Comparison of ENCODE assay signal across 8 cellular contexts in the genomic region with DNA sequence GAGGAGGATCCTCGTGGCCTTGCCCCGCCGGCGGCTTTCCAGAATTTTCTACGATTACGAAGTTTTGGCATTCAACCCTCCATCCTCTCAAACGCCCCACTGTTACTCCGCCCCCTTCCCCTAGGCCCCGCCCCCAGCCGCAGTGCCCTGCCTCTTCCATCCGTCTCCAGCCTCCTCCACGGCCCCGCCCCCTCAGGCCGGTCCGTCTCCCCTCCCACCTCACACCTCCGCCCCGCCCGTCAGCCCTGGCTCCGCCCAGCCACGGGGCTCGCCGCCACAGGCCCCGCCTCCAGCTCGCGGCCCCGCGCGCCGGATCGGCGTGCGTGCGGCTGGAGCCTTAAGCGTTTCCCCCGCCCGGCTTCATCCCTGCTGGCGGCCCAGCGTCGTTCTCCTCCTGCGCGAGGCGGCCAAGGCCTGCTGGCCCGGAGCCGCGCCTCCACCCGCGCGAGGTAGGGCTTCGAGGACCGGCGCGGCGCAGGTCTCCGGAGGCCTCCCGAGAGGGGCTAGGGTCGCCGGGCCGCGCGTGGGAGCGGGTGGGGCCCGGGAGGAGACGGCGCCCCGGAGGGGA. TPM values are rescaled to one million over a fixed set of nuclear protein-coding genes. Genes with fewer than 3 reads are reported as not detected.
DNase-seq lines count a peak whose midpoint lies in the region; ATAC-seq lines count a peak whose summit lies in the region.

A gene with protein sequence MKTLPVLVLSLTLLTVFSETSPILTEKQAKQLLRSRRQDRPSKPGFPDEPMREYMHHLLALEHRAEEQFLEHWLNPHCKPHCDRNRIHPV (minus strand): TSS at position 109 of the 568 bp plus-strand sequence. CDS start 18,110 bp downstream, outside the sequence.
A gene (plus strand): TSS at position 340 of the 568 bp plus-strand sequence. CDS start 645 bp downstream, outside the sequence.

- peak; percentile 99 for DNase-seq in AG20443 (ENCODE audit: low spot score)
- peak; percentile 97 for DNase-seq in NCI-H345 (lab: John Stamatoyannopoulos, UW)
- DNase-seq in activated CD4-positive, alpha-beta T cell treated with anti-CD3 and anti-CD28 coated beads for 24 hours (ENCODE audit: low read depth in 2 of 2) = peak; percentile 99 to 100
- peak; percentile 100 for DNase-seq in cerebellum (ENCODE audit: low spot score)
- DNase-seq in stimulated activated CD4-positive, alpha-beta T cell treated with anti-CD3 and anti-CD28 coated beads, Interleukin-1b, Interleukin-23, amount 100 ng/mL, for 24 hours (ENCODE audit: low read depth in 4 of 4, low spot score in 1 of 4) = peak; percentile 94 to 100 (median 98)

- peak within 1 kb of the TSS; percentile 90 for H3K27ac ChIP-seq in layer of hippocampus (ENCODE audit: low read depth, low read length)

- ATAC-seq in GM19043 (IDR thresholded peaks at IDR 0.05; ENCODE audit: low read depth, unreplicated experiment) (peak; percentile 70), HG03342 (IDR thresholded peaks at IDR 0.05; ENCODE audit: unreplicated experiment) (peak; percentile 76)

- H3K27me3 ChIP-seq in layer of hippocampus (ENCODE audit: control insufficient read depth, insufficient read depth, low read length) = no peaks in the 10 kb centered on the region

RNA-seq across cellular contexts. Expression of the first gene that starts in this region (rescaled TPM):
- 1.5 TPM for total RNA-seq in cerebellum

RNA-seq across cellular contexts. Expression of the second gene that starts in this region (rescaled TPM):
- total RNA-seq in cerebellum = 22.9 TPM

Comparison
In these comparisons a context has a peak if more than half of its experiments do, and no peak if none do; other contexts are left out.
1. Peak in every context shown above with its lines: DNase-seq, ATAC-seq and H3K27ac ChIP-seq.